ENCODE assay signal across 8 cellular contexts in genomic region chr19:55384576-55385235, GRCh38. TPM values are rescaled to one million over a fixed set of nuclear protein-coding genes. Genes with fewer than 3 reads are reported as not detected.
A peak's percentile ranks its signal among the peaks of the same experiment; 100 is the strongest.
DNase-seq lines count a peak whose midpoint lies in the region; ATAC-seq and FAIRE-seq lines count a peak whose summit lies in the region.

No MANE protein-coding gene starts in this region.

- ATAC-seq in GM21515 (IDR thresholded peaks at IDR 0.05; ENCODE audit: unreplicated experiment), result peak; percentile 3

- peak overlapping the region; percentile 100 for H3K4me3 Mint-ChIP-seq in activated naive CD8-positive, alpha-beta T cell treated with anti-CD3 and anti-CD28 coated beads for 36 hours

- FAIRE-seq in small intestine (lab: Jason Lieb, UNC), result no peak

- peaks cover 8 to 12% of the 10 kb centered on the region in 2 donors for H3K4me1 ChIP-seq in small intestine (ENCODE audit: control insufficient read depth in 2 of 2, insufficient read depth in 1 of 2, low read depth in 1 of 2, low read length in 1 of 2)

- peaks cover 56% of the 10 kb centered on the region for H3K36me3 Mint-ChIP-seq in activated naive CD8-positive, alpha-beta T cell treated with anti-CD3 and anti-CD28 coated beads for 36 hours

- no peaks in the 10 kb centered on the region for H3K9me3 ChIP-seq in small intestine (ENCODE audit: control insufficient read depth, low read depth)

- H3K4me1 Mint-ChIP-seq in activated naive CD8-positive, alpha-beta T cell treated with anti-CD3 and anti-CD28 coated beads for 36 hours, result peaks cover 42% of the 10 kb centered on the region

- no peaks in the 10 kb centered on the region for H3K27me3 ChIP-seq in small intestine (ENCODE audit: control insufficient read depth in 2 of 2, insufficient read depth in 2 of 2, low read length in 2 of 2)

- peak overlapping the region; percentile 86 to 97 for H3K27ac ChIP-seq in small intestine (ENCODE audit: low read depth in 1 of 2, low read length in 1 of 2)

- peak overlapping the region; percentile 100 for H3K27ac Mint-ChIP-seq in activated naive CD8-positive, alpha-beta T cell treated with anti-CD3 and anti-CD28 coated beads for 36 hours

- H3K9me3 Mint-ChIP-seq in activated naive CD8-positive, alpha-beta T cell treated with anti-CD3 and anti-CD28 coated beads for 36 hours, result peaks cover 2% of the 10 kb centered on the region

- 15 to 28% (median 27%) methylated on average over 27 of the region's 27 CpGs for WGBS in small intestine, 3 donors

- peaks cover 4 to 17% of the 10 kb centered on the region in 2 donors for H3K36me3 ChIP-seq in small intestine (ENCODE audit: control insufficient read depth in 2 of 2, insufficient read depth in 2 of 2, low read length in 2 of 2)

- H3K27me3 Mint-ChIP-seq in activated naive CD8-positive, alpha-beta T cell treated with anti-CD3 and anti-CD28 coated beads for 36 hours, result peaks cover 7% of the 10 kb centered on the region

- H3K4me3 ChIP-seq in iPS-11a (ENCODE audit: low read depth, low read length) (peak overlapping the region; percentile 35), small intestine (ENCODE audit: low read depth in 1 of 2, low read length in 2 of 2) (peak overlapping the region; percentile 18 to 75)

- DNase-seq in C1 segment of cervical spinal cord (lab: John Stamatoyannopoulos, UW), result peak in 9 of 14 donors; percentile 36 to 81 (median 57)
- DNase-seq in NCI-H510A (lab: John Stamatoyannopoulos, UW), result peak; percentile 57
- DNase-seq in activated naive CD8-positive, alpha-beta T cell treated with anti-CD3 and anti-CD28 coated beads for 36 hours, result peak; percentile 57
- DNase-seq in small intestine, result no peak
- DNase-seq in NAMALWA (ENCODE audit: low spot score), result no peak
- DNase-seq in foreskin melanocyte, result no peak

RNA-seq across cellular contexts. Expression of gene TMEM238, which starts 0.6 kb away (rescaled TPM):
- 10 to 100 TPM; 10.1 to 10.8 TPM for total RNA-seq in activated naive CD8-positive, alpha-beta T cell treated with anti-CD3 and anti-CD28 coated beads for 36 hours
- 1 to 10 TPM in 2 of 3 donors, not detected in 1; 1.6 to 2.2 TPM for polyA plus RNA-seq in small intestine

RNA-seq across cellular contexts. Expression of gene RPL28, which starts 1.0 kb away (rescaled TPM):
- total RNA-seq in activated naive CD8-positive, alpha-beta T cell treated with anti-CD3 and anti-CD28 coated beads for 36 hours, result 1,000 to 10,000 TPM; 2,585 to 2,613 TPM
- 1,000 to 10,000 TPM; 1,338 to 2,360 (median 2,011) TPM for polyA plus RNA-seq in small intestine

RNA-seq across cellular contexts. Expression of gene TMEM190, which starts 8.1 kb away (rescaled TPM):
- not detected for total RNA-seq in activated naive CD8-positive, alpha-beta T cell treated with anti-CD3 and anti-CD28 coated beads for 36 hours
- polyA plus RNA-seq in small intestine, result under 1 TPM in 1 of 3 donors, not detected in 2; 0.30 TPM

RNA-seq across cellular contexts. Expression of gene IL11, which starts 14.4 kb away (rescaled TPM):
- total RNA-seq in activated naive CD8-positive, alpha-beta T cell treated with anti-CD3 and anti-CD28 coated beads for 36 hours, result not detected
- polyA plus RNA-seq in small intestine, result under 1 TPM in 1 of 3 donors, not detected in 2; 0.67 TPM

RNA-seq across cellular contexts. Expression of gene GARIN5B, which starts 21.6 kb away (rescaled TPM):
- total RNA-seq in activated naive CD8-positive, alpha-beta T cell treated with anti-CD3 and anti-CD28 coated beads for 36 hours, result not detected
- not detected for polyA plus RNA-seq in small intestine

Comparison
In these comparisons a context has a peak if more than half of its experiments do, and no peak if none do; other contexts are left out.
1. DNase-seq: peak in C1 segment of cervical spinal cord (9 of 14), NCI-H510A (single experiment) and activated naive CD8-positive, alpha-beta T cell treated with anti-CD3 and anti-CD28 coated beads for 36 hours (single experiment); none in small intestine (single experiment), NAMALWA (single experiment) and foreskin melanocyte (single experiment).